Comparison of ENCODE assay signal across 12 cellular contexts in genomic region chr20:41436679-41437078, GRCh38.
DNase-seq lines count a peak whose midpoint lies in the region; ATAC-seq lines count a peak whose summit lies in the region.
"Had no signal": no experiment of that assay in that cellular context is flagged by ENCODE, and none has a peak within 500 bp of the region (broad histone marks: within the 10 kb centered on the region; RNA-seq: fewer than 3 reads in every experiment).

No MANE protein-coding gene starts in this region.

- peak; percentile 55 for ATAC-seq in activated CD8-positive, alpha-beta memory T cell treated with anti-CD3 and anti-CD28 coated beads, Interleukin-2, amount 10 ng/mL, durations not matched to agents 7 days and 5 days
- no peak for ATAC-seq in GM19452 (IDR thresholded peaks at IDR 0.05; ENCODE audit: unreplicated experiment)
- ATAC-seq: heart left ventricle had no signal

- CTCF ChIA-PET in activated CD8-positive, alpha-beta memory T cell treated with anti-CD3 and anti-CD28 coated beads, Interleukin-2, amount 10 ng/mL, durations not matched to agents 7 days and 5 days (lab: Charles Lee), result no interaction called here

- H3K9me3 Mint-ChIP-seq in activated CD8-positive, alpha-beta memory T cell treated with anti-CD3 and anti-CD28 coated beads, Interleukin-2, amount 10 ng/mL, durations not matched to agents 7 days and 5 days (ENCODE audit: low read depth), result no peaks in the 10 kb centered on the region

- H3K4me3 Mint-ChIP-seq in activated CD8-positive, alpha-beta memory T cell treated with anti-CD3 and anti-CD28 coated beads, Interleukin-2, amount 10 ng/mL, durations not matched to agents 7 days and 5 days, result no peak overlapping the region

- H3K27ac Mint-ChIP-seq in activated CD8-positive, alpha-beta memory T cell treated with anti-CD3 and anti-CD28 coated beads, Interleukin-2, amount 10 ng/mL, durations not matched to agents 7 days and 5 days, result peak overlapping the region; percentile 66

- H3K27me3 Mint-ChIP-seq in activated CD8-positive, alpha-beta memory T cell treated with anti-CD3 and anti-CD28 coated beads, Interleukin-2, amount 10 ng/mL, durations not matched to agents 7 days and 5 days, result no peaks in the 10 kb centered on the region

- peaks cover 52% of the 10 kb centered on the region for H3K36me3 Mint-ChIP-seq in activated CD8-positive, alpha-beta memory T cell treated with anti-CD3 and anti-CD28 coated beads, Interleukin-2, amount 10 ng/mL, durations not matched to agents 7 days and 5 days

- peaks cover 32% of the 10 kb centered on the region for H3K4me1 Mint-ChIP-seq in activated CD8-positive, alpha-beta memory T cell treated with anti-CD3 and anti-CD28 coated beads, Interleukin-2, amount 10 ng/mL, durations not matched to agents 7 days and 5 days

- no peak for DNase-seq in activated CD8-positive, alpha-beta memory T cell treated with anti-CD3 and anti-CD28 coated beads, Interleukin-2, amount 10 ng/mL, durations not matched to agents 7 days and 5 days
- no peak for DNase-seq in activated CD8-positive, alpha-beta memory T cell treated with anti-CD3 and anti-CD28 coated beads, Interleukin-2, amount 50 U/mL, for 48 hours
- peak; percentile 61 for DNase-seq in NCI-H226
- peak; percentile 97 for DNase-seq in amniotic epithelial cell (ENCODE audit: low read depth)
- DNase-seq in non-pigmented ciliary epithelial cell (ENCODE audit: low read depth), result peak; percentile 89
- no peak for DNase-seq in NCI-H187 (lab: John Stamatoyannopoulos, UW)
- no peak for DNase-seq in NCI-H524 treated with DMSO at 0.1 percent for 48 hours (lab: John Stamatoyannopoulos, UW)
- DNase-seq: dermis blood vessel endothelial cell, GDM1, heart left ventricle, NCI-H510A had no signal

Comparison
In these comparisons a context has a peak if more than half of its experiments do, and no peak if none do; other contexts are left out.
1. DNase-seq: peak in NCI-H226 (single experiment), amniotic epithelial cell (single experiment) and non-pigmented ciliary epithelial cell (single experiment); none in activated CD8-positive, alpha-beta memory T cell treated with anti-CD3 and anti-CD28 coated beads, Interleukin-2, amount 10 ng/mL, durations not matched to agents 7 days and 5 days (single experiment), activated CD8-positive, alpha-beta memory T cell treated with anti-CD3 and anti-CD28 coated beads, Interleukin-2, amount 50 U/mL, for 48 hours (single experiment), NCI-H187 (0 of 2) and NCI-H524 treated with DMSO at 0.1 percent for 48 hours (single experiment).